1 cellular context compared by ENCODE assay signal in the genomic region with DNA sequence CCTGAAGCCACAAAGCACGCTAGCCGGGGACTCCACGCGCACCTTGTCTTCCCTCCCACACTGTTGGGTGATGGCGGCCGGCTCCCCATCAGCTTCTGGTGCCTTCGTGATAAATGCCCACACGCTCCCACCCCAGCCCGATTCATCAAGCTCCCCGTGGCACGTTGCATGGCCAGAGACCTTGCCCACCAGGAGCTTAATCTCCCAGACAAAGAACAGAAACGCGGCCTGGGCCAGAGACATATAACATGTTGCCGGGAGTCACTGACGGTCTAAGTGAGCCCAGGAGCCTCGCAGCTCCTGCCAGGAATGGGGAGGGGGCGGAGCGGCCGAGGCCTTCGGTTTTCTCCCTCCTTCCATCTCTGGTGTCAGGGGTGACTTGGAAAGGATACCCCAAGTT.
TF ChIP-seq lines count a peak whose summit lies in the region.

No MANE protein-coding gene starts in this region.

TF ChIP-seq in H1, 55 proteins besides CTCF, POLR2A, EP300 and RAD21:
- TF ChIP-seq EGR1 (IDR thresholded peaks at IDR 0.05; ENCODE audit: borderline replicate concordance, low read depth, low read length) (no peak), KDM4A (IDR thresholded peaks at IDR 0.05; ENCODE audit: low read depth, low read length, severe bottlenecking) (no peak), JUND (IDR thresholded peaks at IDR 0.05; ENCODE audit: low read length) (no peak), TBP (IDR thresholded peaks at IDR 0.05; ENCODE audit: low read depth, low read length) (no peak), HDAC2 (IDR thresholded peaks at IDR 0.05; ENCODE audit: borderline replicate concordance in 1 of 2, low read depth in 2 of 2, low read length in 2 of 2) (no peak), SIX5 (IDR thresholded peaks at IDR 0.05; ENCODE audit: low read depth, low read length) (no peak), TEAD4 (IDR thresholded peaks at IDR 0.05; ENCODE audit: low read depth, low read length) (no peak), BRCA1 (IDR thresholded peaks at IDR 0.05; ENCODE audit: low read depth, low read length) (no peak), SRF (IDR thresholded peaks at IDR 0.05; ENCODE audit: low read depth, low read length) (no peak), NANOG (IDR thresholded peaks at IDR 0.05; ENCODE audit: insufficient read depth, low read depth, low read length, poor library complexity, severe bottlenecking) (no peak), SAP30 (IDR thresholded peaks at IDR 0.05; ENCODE audit: insufficient read depth, insufficient replicate concordance, low read length) (no peak), TAF1 (IDR thresholded peaks at IDR 0.05; ENCODE audit: low read depth, low read length) (no peak), CHD1 (IDR thresholded peaks at IDR 0.05; ENCODE audit: low read depth, low read length) (no peak)
- TF ChIP-seq, protein P1, sequence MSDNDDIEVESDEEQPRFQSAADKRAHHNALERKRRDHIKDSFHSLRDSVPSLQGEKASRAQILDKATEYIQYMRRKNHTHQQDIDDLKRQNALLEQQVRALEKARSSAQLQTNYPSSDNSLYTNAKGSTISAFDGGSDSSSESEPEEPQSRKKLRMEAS (IDR thresholded peaks at IDR 0.05) = no peak
